1 cellular context compared by ENCODE assay signal in genomic region chr10:75079436-75080083, GRCh38.
A peak's percentile ranks its signal among the peaks of the same experiment; 100 is the strongest.
TF ChIP-seq lines count a peak whose summit lies in the region.

No MANE protein-coding gene starts in this region.

TF ChIP-seq in K562, 482 proteins besides CTCF, POLR2A, EP300 and RAD21 (continued from another document):
- TF ChIP-seq ZNF518B (CRISPR knock-in tag; IDR thresholded peaks at IDR 0.05): no peak
- peak; percentile 22 for TF ChIP-seq MEIS2 (IDR thresholded peaks at IDR 0.05; ENCODE audit: partially characterized antibody)
- TF ChIP-seq ZNF740 (CRISPR knock-in tag; IDR thresholded peaks at IDR 0.05): no peak
- TF ChIP-seq ZNF740 (tag; IDR thresholded peaks at IDR 0.05): no peak
- peak; percentile 41; the same call in 1 of the 2 replicates for TF ChIP-seq PKNOX1 (IDR thresholded peaks at IDR 0.05)
- no peak for TF ChIP-seq PHF21A (IDR thresholded peaks at IDR 0.05; ENCODE audit: borderline replicate concordance, low read depth)
TF ChIP-seq in K562: peak in this region for 2.
